Comparison of ENCODE assay signal across 1 cellular context in genomic region chrX:12657881-12658280, GRCh38.
TF ChIP-seq lines count a peak whose summit lies in the region.

No MANE protein-coding gene starts in this region.

TF ChIP-seq in GM12878, 131 proteins besides CTCF, POLR2A, EP300 and RAD21 (continued from another document):
- TF ChIP-seq, protein P1, sequence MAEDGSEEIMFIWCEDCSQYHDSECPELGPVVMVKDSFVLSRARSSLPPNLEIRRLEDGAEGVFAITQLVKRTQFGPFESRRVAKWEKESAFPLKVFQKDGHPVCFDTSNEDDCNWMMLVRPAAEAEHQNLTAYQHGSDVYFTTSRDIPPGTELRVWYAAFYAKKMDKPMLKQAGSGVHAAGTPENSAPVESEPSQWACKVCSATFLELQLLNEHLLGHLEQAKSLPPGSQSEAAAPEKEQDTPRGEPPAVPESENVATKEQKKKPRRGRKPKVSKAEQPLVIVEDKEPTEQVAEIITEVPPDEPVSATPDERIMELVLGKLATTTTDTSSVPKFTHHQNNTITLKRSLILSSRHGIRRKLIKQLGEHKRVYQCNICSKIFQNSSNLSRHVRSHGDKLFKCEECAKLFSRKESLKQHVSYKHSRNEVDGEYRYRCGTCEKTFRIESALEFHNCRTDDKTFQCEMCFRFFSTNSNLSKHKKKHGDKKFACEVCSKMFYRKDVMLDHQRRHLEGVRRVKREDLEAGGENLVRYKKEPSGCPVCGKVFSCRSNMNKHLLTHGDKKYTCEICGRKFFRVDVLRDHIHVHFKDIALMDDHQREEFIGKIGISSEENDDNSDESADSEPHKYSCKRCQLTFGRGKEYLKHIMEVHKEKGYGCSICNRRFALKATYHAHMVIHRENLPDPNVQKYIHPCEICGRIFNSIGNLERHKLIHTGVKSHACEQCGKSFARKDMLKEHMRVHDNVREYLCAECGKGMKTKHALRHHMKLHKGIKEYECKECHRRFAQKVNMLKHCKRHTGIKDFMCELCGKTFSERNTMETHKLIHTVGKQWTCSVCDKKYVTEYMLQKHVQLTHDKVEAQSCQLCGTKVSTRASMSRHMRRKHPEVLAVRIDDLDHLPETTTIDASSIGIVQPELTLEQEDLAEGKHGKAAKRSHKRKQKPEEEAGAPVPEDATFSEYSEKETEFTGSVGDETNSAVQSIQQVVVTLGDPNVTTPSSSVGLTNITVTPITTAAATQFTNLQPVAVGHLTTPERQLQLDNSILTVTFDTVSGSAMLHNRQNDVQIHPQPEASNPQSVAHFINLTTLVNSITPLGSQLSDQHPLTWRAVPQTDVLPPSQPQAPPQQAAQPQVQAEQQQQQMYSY (CRISPR knock-in tag; IDR thresholded peaks at IDR 0.05): no peak
TF ChIP-seq in GM12878: peak in this region for 7.
